12 cellular contexts compared by ENCODE assay signal in genomic region chr11:47376183-47376542, GRCh38. TPM values are rescaled to one million over a fixed set of nuclear protein-coding genes. Genes with fewer than 3 reads are reported as not detected.
DNase-seq lines count a peak whose midpoint lies in the region; ATAC-seq and TF ChIP-seq lines count a peak whose summit lies in the region.
"Had no signal": no experiment of that assay in that cellular context is flagged by ENCODE, and none has a peak within 500 bp of the region (broad histone marks: within the 10 kb centered on the region; RNA-seq: fewer than 3 reads in every experiment).

No MANE protein-coding gene starts in this region.

- H3K36me3 Mint-ChIP-seq in natural killer cell treated with Interleukin-12 subunit alpha and Interleukin-12 subunit beta and Interleukin-15 and Interleukin-18, amount 100 ng/mL, for 72 hours, result no peaks in the 10 kb centered on the region
- H3K36me3 Mint-ChIP-seq: naive thymus-derived CD4-positive, alpha-beta T cell had no signal

- peaks cover 10 to 15% of the 10 kb centered on the region in 2 donors for H3K4me1 Mint-ChIP-seq in natural killer cell treated with Interleukin-12 subunit alpha and Interleukin-12 subunit beta and Interleukin-15 and Interleukin-18, amount 100 ng/mL, for 72 hours (ENCODE audit: low read depth in 2 of 2)

- H3K79me2 ChIP-seq in DOHH2 (ENCODE audit: control insufficient read depth, low read length) (peaks cover 65% of the 10 kb centered on the region), SU-DHL-6 (ENCODE audit: insufficient read depth, low read length) (peaks cover 40% of the 10 kb centered on the region)

- peak overlapping the region in 1 of 2 donors; percentile 29 for H3K27ac Mint-ChIP-seq in natural killer cell treated with Interleukin-12 subunit alpha and Interleukin-12 subunit beta and Interleukin-15 and Interleukin-18, amount 100 ng/mL, for 72 hours
- H3K27ac Mint-ChIP-seq: stimulated activated memory B cell treated with anti-CD40 and anti-IgM and Interleukin-4, amounts not matched to agents 10 μg/mL and 1 μg/mL and 100 μg/mL, for 72 hours had no signal

- H3K4me3 ChIP-seq in DOHH2 (ENCODE audit: low read length) (peak overlapping the region; percentile 97), SU-DHL-6 (ENCODE audit: insufficient read depth, low read length, poor library complexity, severe bottlenecking) (peak overlapping the region; percentile 74)

- no peaks in the 10 kb centered on the region for H3K27me3 ChIP-seq in DOHH2 (ENCODE audit: control insufficient read depth, low read length)
- H3K27me3 ChIP-seq in SU-DHL-6 (ENCODE audit: low read length), result no peaks in the 10 kb centered on the region
- H3K27me3 ChIP-seq: BE2C had no signal

- H3K36me3 ChIP-seq in DOHH2 (ENCODE audit: control insufficient read depth, low read length) (peaks cover 61% of the 10 kb centered on the region), SU-DHL-6 (ENCODE audit: low read length) (no peaks in the 10 kb centered on the region)
- H3K36me3 ChIP-seq: BE2C had no signal

- H2AFZ ChIP-seq in SU-DHL-6 (ENCODE audit: low read depth, low read length, severe bottlenecking), result no peak overlapping the region

- H3K9ac ChIP-seq in SU-DHL-6 (ENCODE audit: low read length), result peak overlapping the region; percentile 97

- no peaks in the 10 kb centered on the region for H3K9me2 ChIP-seq in DOHH2 (replicated peaks; ENCODE audit: control insufficient read depth, low read length)
- H3K9me2 ChIP-seq in SU-DHL-6 (replicated peaks; ENCODE audit: insufficient read depth, low read length), result no peaks in the 10 kb centered on the region

- ATAC-seq in natural killer cell treated with Interleukin-12 subunit alpha and Interleukin-12 subunit beta and Interleukin-15 and Interleukin-18, amount 100 ng/mL, for 72 hours, result no peak
- ATAC-seq in GM18867 (IDR thresholded peaks at IDR 0.05; ENCODE audit: unreplicated experiment), result no peak
- ATAC-seq in SK-N-SH treated with all-trans-retinoic acid at 6 μM for 48 hours, result no peak

- DNase-seq in natural killer cell treated with Interleukin-12 subunit alpha and Interleukin-12 subunit beta and Interleukin-15 and Interleukin-18, amount 100 ng/mL, for 72 hours (ENCODE audit: low spot score), result no peak
- DNase-seq in HuH-7.5 (ENCODE audit: low spot score), result no peak
- DNase-seq: BE2C; H9; naive thymus-derived CD4-positive, alpha-beta T cell; NCI-H2029 treated with DMSO at 0.1 percent for 48 hours had no signal

- peak overlapping the region; percentile 96 for H3K4me2 ChIP-seq in DOHH2 (ENCODE audit: low read length)
- peak overlapping the region; percentile 79 for H3K4me2 ChIP-seq in SU-DHL-6 (ENCODE audit: low read depth, low read length, poor library complexity, severe bottlenecking)

- H3F3A ChIP-seq in DOHH2 (ENCODE audit: control insufficient read depth, insufficient read depth) (no peaks in the 10 kb centered on the region), SU-DHL-6 (ENCODE audit: insufficient read depth) (no peaks in the 10 kb centered on the region)

- H3K9me3 ChIP-seq in DOHH2 (ENCODE audit: control insufficient read depth, insufficient read depth, low read length) (no peaks in the 10 kb centered on the region), SU-DHL-6 (ENCODE audit: insufficient read depth, low read length) (no peaks in the 10 kb centered on the region)
- H3K9me3 ChIP-seq: BE2C had no signal

- H3K4me1 ChIP-seq in DOHH2 (ENCODE audit: control insufficient read depth, low read length), result peaks cover 46% of the 10 kb centered on the region
- H3K4me1 ChIP-seq: BE2C had no signal

- TF ChIP-seq CTCF in DOHH2 (IDR thresholded peaks at IDR 0.05; ENCODE audit: low read depth, low read length, poor library complexity, severe bottlenecking), result no peak
- TF ChIP-seq CTCF in SU-DHL-6 (IDR thresholded peaks at IDR 0.05; ENCODE audit: insufficient read depth, low read length, poor library complexity, severe bottlenecking), result no peak

- H3K27ac ChIP-seq in DOHH2 (ENCODE audit: low read depth, low read length) (no peak overlapping the region; the same call in 1 of the 2 replicates), SU-DHL-6 (ENCODE audit: low read depth, low read length) (peak overlapping the region; percentile 90)
- H3K27ac ChIP-seq: epithelial cell of prostate had no signal

- H3K9me3 Mint-ChIP-seq in natural killer cell treated with Interleukin-12 subunit alpha and Interleukin-12 subunit beta and Interleukin-15 and Interleukin-18, amount 100 ng/mL, for 72 hours, result no peaks in the 10 kb centered on the region
- H3K9me3 Mint-ChIP-seq: H9; naive thymus-derived CD4-positive, alpha-beta T cell; stimulated activated memory B cell treated with anti-CD40 and anti-IgM and Interleukin-4, amounts not matched to agents 10 μg/mL and 1 μg/mL and 100 μg/mL, for 72 hours had no signal

- H3K4me3 Mint-ChIP-seq in natural killer cell treated with Interleukin-12 subunit alpha and Interleukin-12 subunit beta and Interleukin-15 and Interleukin-18, amount 100 ng/mL, for 72 hours, result peak overlapping the region; percentile 48
- H3K4me3 Mint-ChIP-seq: H9; stimulated activated memory B cell treated with anti-CD40 and anti-IgM and Interleukin-4, amounts not matched to agents 10 μg/mL and 1 μg/mL and 100 μg/mL, for 72 hours had no signal

- H3K27me3 Mint-ChIP-seq in natural killer cell treated with Interleukin-12 subunit alpha and Interleukin-12 subunit beta and Interleukin-15 and Interleukin-18, amount 100 ng/mL, for 72 hours, result no peaks in the 10 kb centered on the region
- H3K27me3 Mint-ChIP-seq: naive thymus-derived CD4-positive, alpha-beta T cell; stimulated activated memory B cell treated with anti-CD40 and anti-IgM and Interleukin-4, amounts not matched to agents 10 μg/mL and 1 μg/mL and 100 μg/mL, for 72 hours had no signal

- no peaks in the 10 kb centered on the region for H4K20me1 ChIP-seq in DOHH2 (ENCODE audit: control insufficient read depth, insufficient read depth, low read depth, low read length)
- H4K20me1 ChIP-seq in SU-DHL-6 (ENCODE audit: low read depth, low read length), result no peaks in the 10 kb centered on the region

TF ChIP-seq in SK-N-SH treated with all-trans-retinoic acid at 6 μM for 48 hours, 23 proteins besides CTCF, POLR2A, EP300 and RAD21:
- TF ChIP-seq POU6F1 (CRISPR knock-in tag; IDR thresholded peaks at IDR 0.05; ENCODE audit: borderline replicate concordance, low read depth), result no peak
- no peak for TF ChIP-seq ZNF70 (CRISPR knock-in tag; IDR thresholded peaks at IDR 0.05)
- no peak for TF ChIP-seq ZFP3 (CRISPR knock-in tag; IDR thresholded peaks at IDR 0.05)
- no peak for TF ChIP-seq PATZ1 (CRISPR knock-in tag; IDR thresholded peaks at IDR 0.05; ENCODE audit: borderline replicate concordance)
- no peak for TF ChIP-seq RARB (CRISPR knock-in tag; IDR thresholded peaks at IDR 0.05)
TF ChIP-seq in SK-N-SH treated with all-trans-retinoic acid at 6 μM for 48 hours: peak in this region for 0.

RNA-seq across cellular contexts. Expression of gene SPI1, which starts 2.2 kb away (rescaled TPM):
- total RNA-seq in natural killer cell treated with Interleukin-12 subunit alpha and Interleukin-12 subunit beta and Interleukin-15 and Interleukin-18, amount 100 ng/mL, for 72 hours, result 1 to 10 TPM; 2.0 to 2.5 TPM
- total RNA-seq: H9 had no signal

RNA-seq across cellular contexts. Expression of gene MYBPC3, which starts 23.7 kb away (rescaled TPM):
- total RNA-seq in natural killer cell treated with Interleukin-12 subunit alpha and Interleukin-12 subunit beta and Interleukin-15 and Interleukin-18, amount 100 ng/mL, for 72 hours, result not detected
- total RNA-seq: H9 had no signal

RNA-seq across cellular contexts. Expression of gene SLC39A13, which starts 32.2 kb away (rescaled TPM):
- total RNA-seq in natural killer cell treated with Interleukin-12 subunit alpha and Interleukin-12 subunit beta and Interleukin-15 and Interleukin-18, amount 100 ng/mL, for 72 hours, result 10 to 100 TPM; 20.9 to 31.3 TPM

RNA-seq across cellular contexts. Expression of gene PSMC3, which starts 50.1 kb away (rescaled TPM):
- total RNA-seq in natural killer cell treated with Interleukin-12 subunit alpha and Interleukin-12 subunit beta and Interleukin-15 and Interleukin-18, amount 100 ng/mL, for 72 hours, result 100 to 1,000 TPM; 175 to 216 TPM
